8 cellular contexts compared by ENCODE assay signal in genomic region chr10:87504667-87505365, GRCh38. TPM values are rescaled to one million over a fixed set of nuclear protein-coding genes. Genes with fewer than 3 reads are reported as not detected.
DNase-seq lines count a peak whose midpoint lies in the region; ATAC-seq and TF ChIP-seq lines count a peak whose summit lies in the region.

Gene MINPP1 (plus strand): TSS chr10:87504893. CDS start chr10:87504916, 23 bp downstream.

- peak within 1 kb of the TSS; percentile 59 for H4K5ac ChIP-seq in mesendoderm (ENCODE audit: low read length)

- H2BK15ac ChIP-seq in mesendoderm (replicated peaks; ENCODE audit: low read depth): no peak within 1 kb of the TSS

- H2BK120ac ChIP-seq in mesendoderm (ENCODE audit: low read depth, low read length): no peak within 1 kb of the TSS

- peaks cover 15% of the 10 kb centered on the region for H3K27me3 Mint-ChIP-seq in endodermal cell (ENCODE audit: insufficient read depth)

- H2AK5ac ChIP-seq in mesendoderm (ENCODE audit: low read length): no peak within 1 kb of the TSS

- peak within 1 kb of the TSS; percentile 97 for H3K4me2 ChIP-seq in mesendoderm (ENCODE audit: low read length)

- H3K4me3 ChIP-seq in endodermal cell (ENCODE audit: low read length) (peak within 1 kb of the TSS; percentile 81), mesendoderm (ENCODE audit: low read length) (peak within 1 kb of the TSS; percentile 93)

- ATAC-seq in GM19395 (IDR thresholded peaks at IDR 0.05; ENCODE audit: unreplicated experiment): peak; percentile 83
- peak; percentile 83 for ATAC-seq in HG03521 (IDR thresholded peaks at IDR 0.05; ENCODE audit: unreplicated experiment)

- DNase-seq in CMK (ENCODE audit: low read depth) (peak; percentile 83), NOMO-1 treated with dmso at 0.1 percent for 144 hours (lab: John Stamatoyannopoulos, UW; ENCODE audit: unreplicated experiment) (peak; percentile 59), endodermal cell (peak; percentile 95), mesendoderm (peak; percentile 94)
- peak; percentile 62 for DNase-seq in activated CD8-positive, alpha-beta memory T cell treated with anti-CD3 and anti-CD28 coated beads, Interleukin-2, amount 50 U/mL, for 24 hours (ENCODE audit: extremely low read depth)
- peak; percentile 64 to 74 for DNase-seq in stimulated activated CD8-positive, alpha-beta memory T cell treated with anti-CD3 and anti-CD28 coated beads, Interleukin-15, amount 100 ng/mL, for 4 hours (ENCODE audit: low read depth in 2 of 2)

- H3K27ac Mint-ChIP-seq in endodermal cell: peak within 1 kb of the TSS; percentile 75

- no peak for TF ChIP-seq CTCF in endodermal cell (conservative IDR thresholded peaks at IDR 0.05)

- H3K9ac ChIP-seq in endodermal cell (ENCODE audit: extremely low read depth, low read length, poor library complexity, severe bottlenecking) (peak within 1 kb of the TSS; percentile 50), mesendoderm (ENCODE audit: low read length) (peak within 1 kb of the TSS; percentile 87)

- H3K79me1 ChIP-seq in mesendoderm (ENCODE audit: low read length): peaks cover 5% of the 10 kb centered on the region

- H3K4me1 Mint-ChIP-seq in endodermal cell: peaks cover 19% of the 10 kb centered on the region

- H2BK5ac ChIP-seq in mesendoderm (ENCODE audit: low read length): no peak within 1 kb of the TSS

- no peak within 1 kb of the TSS for H3K18ac ChIP-seq in mesendoderm (ENCODE audit: low read length)

- no peak within 1 kb of the TSS for H3K4ac ChIP-seq in mesendoderm (ENCODE audit: low read depth, low read length)

- H3K36me3 ChIP-seq in endodermal cell (ENCODE audit: control insufficient read depth, insufficient read depth, low read length): peaks cover 17% of the 10 kb centered on the region
- no peaks in the 10 kb centered on the region for H3K36me3 ChIP-seq in mesendoderm (ENCODE audit: control insufficient read depth, insufficient read depth, low read length)

- H3K4me1 ChIP-seq in endodermal cell (ENCODE audit: control insufficient read depth, insufficient read depth, low read length) (peaks cover 6% of the 10 kb centered on the region), mesendoderm (ENCODE audit: control insufficient read depth, low read depth, low read length) (no peaks in the 10 kb centered on the region)

- H3K79me2 ChIP-seq in mesendoderm (ENCODE audit: control insufficient read depth, insufficient read depth, low read length): peaks cover 7% of the 10 kb centered on the region

- peak within 1 kb of the TSS; percentile 96 for H3K56ac ChIP-seq in mesendoderm (ENCODE audit: low read length)

- WGBS in endodermal cell (ENCODE audit: insufficient coverage in 1 of 2, insufficient read length in 1 of 2), 2 experiments: 0% methylated on average over 39 to 71 of the region's 71 CpGs
- WGBS in mesendoderm (ENCODE audit: extremely low coverage, insufficient coverage, low lambda C conversion rate): no CpG with 5 or more reads among the region's 71 CpGs

- H3K4me3 Mint-ChIP-seq in endodermal cell: peak within 1 kb of the TSS; percentile 82

- H3K9me3 ChIP-seq in endodermal cell (ENCODE audit: control insufficient read depth, low read length): no peaks in the 10 kb centered on the region

- no peak within 1 kb of the TSS for H4K8ac ChIP-seq in mesendoderm (ENCODE audit: low read depth, low read length)

- H3K9me3 Mint-ChIP-seq in endodermal cell: no peaks in the 10 kb centered on the region

- no peak within 1 kb of the TSS for H3K23ac ChIP-seq in mesendoderm (ENCODE audit: low read length)

- H3K36me3 Mint-ChIP-seq in endodermal cell (ENCODE audit: low read depth): peaks cover 13% of the 10 kb centered on the region

- H3K27me3 ChIP-seq in endodermal cell (ENCODE audit: control insufficient read depth, insufficient read depth, low read length, poor library complexity, severe bottlenecking): no peaks in the 10 kb centered on the region
- H3K27me3 ChIP-seq in mesendoderm (ENCODE audit: insufficient read depth, low read length, poor library complexity): no peaks in the 10 kb centered on the region

- H3K27ac ChIP-seq in endodermal cell (ENCODE audit: low read depth, low read length): peak within 1 kb of the TSS; percentile 89
- H3K27ac ChIP-seq in mesendoderm (ENCODE audit: low read depth, low read length): peak within 1 kb of the TSS; percentile 25

RNA-seq across cellular contexts. Expression of gene MINPP1, which starts in this region (rescaled TPM):
- total RNA-seq in endodermal cell: 10 to 100 TPM; 32.4 to 40.4 TPM
- 30.3 TPM for polyA plus RNA-seq in endodermal cell (2013, experiment 1 of 2)
- 32.9 TPM for polyA plus RNA-seq in endodermal cell (2013, experiment 2 of 2)
- polyA plus RNA-seq in mesendoderm (2013, experiment 1 of 2): 17.3 TPM
- 18.4 TPM for polyA plus RNA-seq in mesendoderm (2013, experiment 2 of 2)

Comparison
In these comparisons a context has a peak if more than half of its experiments do, and no peak if none do; other contexts are left out.
1. Peak in every context shown above with its lines: DNase-seq, ATAC-seq, H3K4me3 ChIP-seq and H3K27ac ChIP-seq.